In genomic region chr17:79923974-79924638, GRCh38 we compare ENCODE assay signal across 8 cellular contexts.
DNase-seq lines count a peak whose midpoint lies in the region; ATAC-seq and TF ChIP-seq lines count a peak whose summit lies in the region.
"Had no signal": no experiment of that assay in that cellular context is flagged by ENCODE, and none has a peak within 500 bp of the region (broad histone marks: within the 10 kb centered on the region; RNA-seq: fewer than 3 reads in every experiment).

No MANE protein-coding gene starts in this region.

- H3K9me3 ChIP-seq in MG63: no peaks in the 10 kb centered on the region
- no peaks in the 10 kb centered on the region for H3K9me3 ChIP-seq in tibial nerve

- no peaks in the 10 kb centered on the region for H3K4me1 Mint-ChIP-seq in activated T-helper 1 cell treated with anti-CD3 and anti-CD28 coated beads, Interleukin-12 subunit alpha, Interleukin-12 subunit beta, Interleukin-2, Interleukin-4 antibody, amounts not matched to agents 30 ng/mL and 10 ng/mL and 1 ng/mL, durations not matched to agents 14 hours and 24 hours and 36 hours (ENCODE audit: low read depth)

- H3K36me3 Mint-ChIP-seq in activated T-helper 1 cell treated with anti-CD3 and anti-CD28 coated beads, Interleukin-12 subunit alpha, Interleukin-12 subunit beta, Interleukin-2, Interleukin-4 antibody, amounts not matched to agents 30 ng/mL and 10 ng/mL and 1 ng/mL, durations not matched to agents 14 hours and 24 hours and 36 hours (ENCODE audit: low read depth): no peaks in the 10 kb centered on the region

- TF ChIP-seq CTCF in GM10266 (IDR thresholded peaks at IDR 0.05; ENCODE audit: control insufficient read depth, insufficient read depth, low read depth, missing control alignments) (peak; percentile 47), kidney epithelial cell (IDR thresholded peaks at IDR 0.05; ENCODE audit: insufficient read depth, low read length, poor library complexity, severe bottlenecking) (peak; percentile 54), tibial nerve (IDR thresholded peaks at IDR 0.05) (peak in 4 of 5 experiments; percentile 11 to 29 (median 26))

- TF ChIP-seq POLR2A in tibial nerve (IDR thresholded peaks at IDR 0.05) (no peak), GM18505 (IDR thresholded peaks at IDR 0.05; ENCODE audit: borderline replicate concordance, extremely low read depth, insufficient read depth, insufficient read length) (no peak)

- no peaks in the 10 kb centered on the region for H3K9me3 Mint-ChIP-seq in activated T-helper 1 cell treated with anti-CD3 and anti-CD28 coated beads, Interleukin-12 subunit alpha, Interleukin-12 subunit beta, Interleukin-2, Interleukin-4 antibody, amounts not matched to agents 30 ng/mL and 10 ng/mL and 1 ng/mL, durations not matched to agents 14 hours and 24 hours and 36 hours
- H3K9me3 Mint-ChIP-seq: T-helper 1 cell treated with Interleukin-12 subunit alpha and Interleukin-12 subunit beta and Interleukin-4 antibody, amounts not matched to agents 30 μg/mL and 1 μg/mL, for 36 hours had no signal

- H3K27ac ChIP-seq in tibial nerve: peak overlapping the region in 1 of 4 donors; percentile 76

- H3K4me3 ChIP-seq in MG63 (no peak overlapping the region), kidney epithelial cell (ENCODE audit: low read depth, low read length) (no peak overlapping the region), tibial nerve (no peak overlapping the region)

- DNase-seq in GM10266 (ENCODE audit: extremely low spot score) (no peak), MG63 (peak; percentile 61), kidney epithelial cell (ENCODE audit: low read depth) (no peak), tibial nerve (ENCODE audit: low spot score in 2 of 2) (no peak)
- peak; percentile 14 for DNase-seq in activated T-helper 1 cell treated with anti-CD3 and anti-CD28 coated beads, Interleukin-12 subunit alpha, Interleukin-12 subunit beta, Interleukin-2, Interleukin-4 antibody, amounts not matched to agents 30 ng/mL and 10 ng/mL and 1 ng/mL, durations not matched to agents 14 hours and 24 hours and 36 hours (ENCODE audit: low spot score)

- H3K4me1 ChIP-seq in tibial nerve: peaks cover 0 to 56% (median 28%) of the 10 kb centered on the region in 4 donors

- no peak for TF ChIP-seq EP300 in tibial nerve (IDR thresholded peaks at IDR 0.05)

- no peak overlapping the region for H3K27ac Mint-ChIP-seq in activated T-helper 1 cell treated with anti-CD3 and anti-CD28 coated beads, Interleukin-12 subunit alpha, Interleukin-12 subunit beta, Interleukin-2, Interleukin-4 antibody, amounts not matched to agents 30 ng/mL and 10 ng/mL and 1 ng/mL, durations not matched to agents 14 hours and 24 hours and 36 hours

- ATAC-seq in GM18505 (IDR thresholded peaks at IDR 0.05; ENCODE audit: unreplicated experiment) (no peak), GM19328 (IDR thresholded peaks at IDR 0.05; ENCODE audit: unreplicated experiment) (no peak)

- H3K36me3 ChIP-seq in MG63 (no peaks in the 10 kb centered on the region), kidney epithelial cell (ENCODE audit: control insufficient read depth, insufficient read depth, low read length) (no peaks in the 10 kb centered on the region), tibial nerve (no peaks in the 10 kb centered on the region)

- intact Hi-C loops in activated T-helper 1 cell treated with anti-CD3 and anti-CD28 coated beads, Interleukin-12 subunit alpha, Interleukin-12 subunit beta, Interleukin-2, Interleukin-4 antibody, amounts not matched to agents 30 ng/mL and 10 ng/mL and 1 ng/mL, durations not matched to agents 14 hours and 24 hours and 36 hours (cut with micrococcal nuclease): loop anchor here (10.0 kb wide), 1 partner anchor 79 kb away; no protein-coding TSS in a partner anchor

- WGBS in tibial nerve, 2 donors: 75 to 76% methylated on average over 16 of the region's 16 CpGs

- no peaks in the 10 kb centered on the region for H3K27me3 ChIP-seq in MG63
- H3K27me3 ChIP-seq in kidney epithelial cell (ENCODE audit: control insufficient read depth, insufficient read depth, low read length): peaks cover 50% of the 10 kb centered on the region
- H3K27me3 ChIP-seq in tibial nerve: peaks cover 0 to 87% of the 10 kb centered on the region in 2 donors

- no peak overlapping the region for H3K4me3 Mint-ChIP-seq in activated T-helper 1 cell treated with anti-CD3 and anti-CD28 coated beads, Interleukin-12 subunit alpha, Interleukin-12 subunit beta, Interleukin-2, Interleukin-4 antibody, amounts not matched to agents 30 ng/mL and 10 ng/mL and 1 ng/mL, durations not matched to agents 14 hours and 24 hours and 36 hours
- H3K4me3 Mint-ChIP-seq: T-helper 1 cell treated with Interleukin-12 subunit alpha and Interleukin-12 subunit beta and Interleukin-4 antibody, amounts not matched to agents 30 μg/mL and 1 μg/mL, for 36 hours had no signal

- H3K27me3 Mint-ChIP-seq in activated T-helper 1 cell treated with anti-CD3 and anti-CD28 coated beads, Interleukin-12 subunit alpha, Interleukin-12 subunit beta, Interleukin-2, Interleukin-4 antibody, amounts not matched to agents 30 ng/mL and 10 ng/mL and 1 ng/mL, durations not matched to agents 14 hours and 24 hours and 36 hours (ENCODE audit: insufficient read depth): peaks cover 6% of the 10 kb centered on the region

Comparison
In these comparisons a context has a peak if more than half of its experiments do, and no peak if none do; other contexts are left out.
1. DNase-seq: peak in MG63 (single experiment) and activated T-helper 1 cell treated with anti-CD3 and anti-CD28 coated beads, Interleukin-12 subunit alpha, Interleukin-12 subunit beta, Interleukin-2, Interleukin-4 antibody, amounts not matched to agents 30 ng/mL and 10 ng/mL and 1 ng/mL, durations not matched to agents 14 hours and 24 hours and 36 hours (single experiment); none in GM10266 (single experiment), kidney epithelial cell (single experiment) and tibial nerve (0 of 2).
2. Peak in every context shown above with its lines, with median percentiles within 50 percentile points of each other: CTCF ChIP-seq.